17 cellular contexts compared by ENCODE assay signal in genomic region chr4:87659247-87659931, GRCh38. TPM values are rescaled to one million over a fixed set of nuclear protein-coding genes. Genes with fewer than 3 reads are reported as not detected.
DNase-seq lines count a peak whose midpoint lies in the region; ATAC-seq and TF ChIP-seq lines count a peak whose summit lies in the region.
"Had no signal": no experiment of that assay in that cellular context is flagged by ENCODE, and none has a peak within 500 bp of the region (broad histone marks: within the 10 kb centered on the region; RNA-seq: fewer than 3 reads in every experiment).

No MANE protein-coding gene starts in this region.

- intact Hi-C loops in natural killer cell (cut with micrococcal nuclease), result no loop called here

- 61% methylated on average over 3 of the region's 3 CpGs for WGBS in hepatocyte (ENCODE audit: low lambda C conversion rate, missing lambda C conversion rate)

- H3K4me3 Mint-ChIP-seq in natural killer cell, result no peak overlapping the region
- H3K4me3 Mint-ChIP-seq in stimulated activated memory B cell treated with anti-CD40 and anti-IgM and Interleukin-4, amounts not matched to agents 10 μg/mL and 1 μg/mL and 100 μg/mL, for 72 hours, result no peak overlapping the region
- H3K4me3 Mint-ChIP-seq: activated CD8-positive, alpha-beta T cell treated with anti-CD3 and anti-CD28 coated beads, Interleukin-2, amount 10 ng/mL, durations not matched to agents 7 days and 5 days; stimulated activated naive B cell treated with anti-CD40 and anti-IgM and Interleukin-4, amounts not matched to agents 10 μg/mL and 1 μg/mL and 100 μg/mL, for 72 hours had no signal

- no peaks in the 10 kb centered on the region for H3K9me3 Mint-ChIP-seq in natural killer cell
- H3K9me3 Mint-ChIP-seq in stimulated activated memory B cell treated with anti-CD40 and anti-IgM and Interleukin-4, amounts not matched to agents 10 μg/mL and 1 μg/mL and 100 μg/mL, for 72 hours, result peaks cover 6% of the 10 kb centered on the region
- H3K9me3 Mint-ChIP-seq: activated T-helper 2 cell treated with anti-CD3 and anti-CD28 coated beads, Interferon-gamma antibody, Interleukin-2, Interleukin-4, amounts not matched to agents 10 μg/mL and 5 μg/mL and 100 μg/mL, durations not matched to agents 14 hours and 24 hours and 36 hours had no signal

- no peaks in the 10 kb centered on the region for H4K20me1 ChIP-seq in hepatocyte (ENCODE audit: insufficient read depth, poor library complexity, severe bottlenecking)
- H4K20me1 ChIP-seq: BLaER1 had no signal

- H3K4me1 ChIP-seq in hepatocyte (ENCODE audit: insufficient read depth) (peaks cover 18% of the 10 kb centered on the region), skeletal muscle satellite cell (ENCODE audit: control insufficient read depth, insufficient read depth, low read length) (peaks cover 29% of the 10 kb centered on the region)
- H3K4me1 ChIP-seq: BLaER1 had no signal

- no peak overlapping the region for H3K9ac ChIP-seq in skeletal muscle satellite cell (ENCODE audit: low read depth, low read length)
- H3K9ac ChIP-seq: BLaER1 had no signal

- H3K4me3 ChIP-seq in hepatocyte (no peak overlapping the region), skeletal muscle satellite cell (ENCODE audit: low read length) (no peak overlapping the region)
- H3K4me3 ChIP-seq: BLaER1, SK-N-MC had no signal

- H3K27ac ChIP-seq in VCaP (peak overlapping the region; percentile 60), hepatocyte (no peak overlapping the region)
- H3K27ac ChIP-seq: BLaER1, SK-N-MC had no signal

- H3K27me3 ChIP-seq in hepatocyte (no peaks in the 10 kb centered on the region), skeletal muscle satellite cell (ENCODE audit: control insufficient read depth, insufficient read depth, low read length) (no peaks in the 10 kb centered on the region)
- H3K27me3 ChIP-seq: BLaER1 had no signal

- no peaks in the 10 kb centered on the region for H3K9me2 ChIP-seq in hepatocyte (replicated peaks; ENCODE audit: insufficient read depth)

- no peak overlapping the region for H2AFZ ChIP-seq in hepatocyte

- peaks cover 14 to 23% of the 10 kb centered on the region in 2 donors for H3K27me3 Mint-ChIP-seq in natural killer cell (ENCODE audit: low read depth in 2 of 2)
- H3K27me3 Mint-ChIP-seq in stimulated activated memory B cell treated with anti-CD40 and anti-IgM and Interleukin-4, amounts not matched to agents 10 μg/mL and 1 μg/mL and 100 μg/mL, for 72 hours, result peaks cover 16% of the 10 kb centered on the region

- no peaks in the 10 kb centered on the region for H3K36me3 Mint-ChIP-seq in natural killer cell
- no peaks in the 10 kb centered on the region for H3K36me3 Mint-ChIP-seq in stimulated activated memory B cell treated with anti-CD40 and anti-IgM and Interleukin-4, amounts not matched to agents 10 μg/mL and 1 μg/mL and 100 μg/mL, for 72 hours
- H3K36me3 Mint-ChIP-seq: stimulated activated naive B cell treated with anti-CD40 and anti-IgM and Interleukin-4, amounts not matched to agents 10 μg/mL and 1 μg/mL and 100 μg/mL, for 72 hours had no signal

- no peaks in the 10 kb centered on the region for H3K36me3 ChIP-seq in hepatocyte (replicated peaks; ENCODE audit: insufficient read depth, low read depth)
- no peaks in the 10 kb centered on the region for H3K36me3 ChIP-seq in skeletal muscle satellite cell (ENCODE audit: insufficient read depth, low read length)
- H3K36me3 ChIP-seq: BLaER1 had no signal

- DNase-seq in H4 (ENCODE audit: low spot score), result peak; percentile 65
- peak; percentile 15 for DNase-seq in hepatocyte (ENCODE audit: low spot score)
- DNase-seq in natural killer cell, result no peak
- DNase-seq: activated CD8-positive, alpha-beta T cell treated with anti-CD3 and anti-CD28 coated beads, Interleukin-2, amount 10 ng/mL, durations not matched to agents 7 days and 5 days; midbrain; stimulated activated naive B cell treated with anti-CD40 and anti-IgM and Interleukin-4, amounts not matched to agents 10 μg/mL and 1 μg/mL and 100 μg/mL, for 72 hours had no signal

- H3K4me1 Mint-ChIP-seq in natural killer cell, result no peaks in the 10 kb centered on the region
- no peaks in the 10 kb centered on the region for H3K4me1 Mint-ChIP-seq in stimulated activated memory B cell treated with anti-CD40 and anti-IgM and Interleukin-4, amounts not matched to agents 10 μg/mL and 1 μg/mL and 100 μg/mL, for 72 hours
- H3K4me1 Mint-ChIP-seq: stimulated activated naive B cell treated with anti-CD40 and anti-IgM and Interleukin-4, amounts not matched to agents 10 μg/mL and 1 μg/mL and 100 μg/mL, for 72 hours had no signal

- TF ChIP-seq CTCF in VCaP (conservative IDR thresholded peaks at IDR 0.05) (no peak), hepatocyte (IDR thresholded peaks at IDR 0.05; ENCODE audit: poor library complexity) (no peak), natural killer cell (IDR thresholded peaks at IDR 0.05) (no peak)

- no peak overlapping the region for H3K27ac Mint-ChIP-seq in natural killer cell
- no peak overlapping the region for H3K27ac Mint-ChIP-seq in stimulated activated memory B cell treated with anti-CD40 and anti-IgM and Interleukin-4, amounts not matched to agents 10 μg/mL and 1 μg/mL and 100 μg/mL, for 72 hours
- H3K27ac Mint-ChIP-seq: activated CD8-positive, alpha-beta T cell treated with anti-CD3 and anti-CD28 coated beads, Interleukin-2, amount 10 ng/mL, durations not matched to agents 7 days and 5 days; activated T-helper 2 cell treated with anti-CD3 and anti-CD28 coated beads, Interferon-gamma antibody, Interleukin-2, Interleukin-4, amounts not matched to agents 10 μg/mL and 5 μg/mL and 100 μg/mL, durations not matched to agents 14 hours and 24 hours and 36 hours; stimulated activated naive B cell treated with anti-CD40 and anti-IgM and Interleukin-4, amounts not matched to agents 10 μg/mL and 1 μg/mL and 100 μg/mL, for 72 hours had no signal

- H3K79me2 ChIP-seq in hepatocyte, result no peaks in the 10 kb centered on the region

- ATAC-seq in natural killer cell (no peak), GM21529 (IDR thresholded peaks at IDR 0.05; ENCODE audit: unreplicated experiment) (no peak), HG03520 (IDR thresholded peaks at IDR 0.05; ENCODE audit: unreplicated experiment) (no peak)
- no peak for ATAC-seq in stimulated activated memory B cell treated with anti-CD40 and anti-IgM and Interleukin-4, amounts not matched to agents 10 μg/mL and 1 μg/mL and 100 μg/mL, for 72 hours
- ATAC-seq: activated CD8-positive, alpha-beta T cell treated with anti-CD3 and anti-CD28 coated beads, Interleukin-2, amount 10 ng/mL, durations not matched to agents 7 days and 5 days; stimulated activated naive B cell treated with anti-CD40 and anti-IgM and Interleukin-4, amounts not matched to agents 10 μg/mL and 1 μg/mL and 100 μg/mL, for 72 hours had no signal

- H3K9me3 ChIP-seq in hepatocyte (ENCODE audit: low read depth) (no peaks in the 10 kb centered on the region), skeletal muscle satellite cell (replicated peaks; ENCODE audit: low read length) (no peaks in the 10 kb centered on the region)
- H3K9me3 ChIP-seq: BLaER1 had no signal

- H3K4me2 ChIP-seq in hepatocyte (peak overlapping the region; percentile 18), skeletal muscle satellite cell (ENCODE audit: low read length) (peak overlapping the region; percentile 44)
- H3K4me2 ChIP-seq: BLaER1 had no signal

RNA-seq across cellular contexts. Expression of gene DMP1, which starts 9.3 kb away (rescaled TPM):
- total RNA-seq in H4 (2014; rRNA removed; shearing (Covaris generic)), result not detected in 2 replicates
- total RNA-seq in hepatocyte (not detected in 2 replicates), natural killer cell (not detected)
- not detected in 2 replicates for polyA plus RNA-seq in hepatocyte
- not detected in 2 replicates for total RNA-seq in skeletal muscle satellite cell (2012; rRNA removed)
- total RNA-seq: activated CD8-positive, alpha-beta T cell treated with anti-CD3 and anti-CD28 coated beads, Interleukin-2, amount 10 ng/mL, durations not matched to agents 7 days and 5 days; activated T-helper 2 cell treated with anti-CD3 and anti-CD28 coated beads, Interferon-gamma antibody, Interleukin-2, Interleukin-4, amounts not matched to agents 10 μg/mL and 5 μg/mL and 100 μg/mL, durations not matched to agents 14 hours and 24 hours and 36 hours; dermis microvascular lymphatic vessel endothelial cell; skeletal muscle tissue had no signal

RNA-seq across cellular contexts. Expression of gene DSPP, which starts 51.1 kb away (rescaled TPM):
- not detected in 2 replicates for total RNA-seq in H4 (2014; rRNA removed; shearing (Covaris generic))
- not detected in 2 replicates for total RNA-seq in hepatocyte
- 0.17 TPM in 1 of 2 replicates, not detected in the other for polyA plus RNA-seq in hepatocyte
- total RNA-seq in skeletal muscle satellite cell (2012; rRNA removed), result not detected in 2 replicates
- total RNA-seq in natural killer cell, result not detected
- total RNA-seq: activated CD8-positive, alpha-beta T cell treated with anti-CD3 and anti-CD28 coated beads, Interleukin-2, amount 10 ng/mL, durations not matched to agents 7 days and 5 days; activated T-helper 2 cell treated with anti-CD3 and anti-CD28 coated beads, Interferon-gamma antibody, Interleukin-2, Interleukin-4, amounts not matched to agents 10 μg/mL and 5 μg/mL and 100 μg/mL, durations not matched to agents 14 hours and 24 hours and 36 hours; dermis microvascular lymphatic vessel endothelial cell; H1; skeletal muscle tissue had no signal
- polyA plus RNA-seq: H1 had no signal
